Comparison of ENCODE assay signal across 21 cellular contexts in genomic region chr3:90062018-90062417, GRCh38.
DNase-seq lines count a peak whose midpoint lies in the region; ATAC-seq, FAIRE-seq and TF ChIP-seq lines count a peak whose summit lies in the region.
"Had no signal": no experiment of that assay in that cellular context is flagged by ENCODE, and none has a peak within 500 bp of the region (broad histone marks: within the 10 kb centered on the region; RNA-seq: fewer than 3 reads in every experiment).

No MANE protein-coding gene starts in this region.

- H3K27me3 ChIP-seq in bronchial epithelial cell (ENCODE audit: control insufficient read depth, insufficient read depth, low read length): no peaks in the 10 kb centered on the region
- H3K27me3 ChIP-seq: right atrium auricular region had no signal

- peaks cover 3% of the 10 kb centered on the region for H3K27me3 Mint-ChIP-seq in type B pancreatic cell
- H3K27me3 Mint-ChIP-seq: activated CD4-positive, alpha-beta T cell treated with anti-CD3 and anti-CD28 coated beads, Interleukin-2, amount 10 ng/mL, durations not matched to agents 7 days and 5 days; activated naive CD8-positive, alpha-beta T cell treated with anti-CD3 and anti-CD28 coated beads for 36 hours; CD4-positive, alpha-beta memory T cell; natural killer cell treated with Interleukin-12 subunit alpha and Interleukin-12 subunit beta and Interleukin-15 and Interleukin-18, amount 100 ng/mL, for 72 hours had no signal

- H3K36me3 ChIP-seq in bronchial epithelial cell (ENCODE audit: control insufficient read depth, insufficient read depth, low read length): no peaks in the 10 kb centered on the region
- H3K36me3 ChIP-seq: right atrium auricular region, thoracic aorta had no signal

- peak overlapping the region; percentile 8 for H3K4me3 Mint-ChIP-seq in type B pancreatic cell
- H3K4me3 Mint-ChIP-seq: activated CD4-positive, alpha-beta T cell treated with anti-CD3 and anti-CD28 coated beads, Interleukin-2, amount 10 ng/mL, durations not matched to agents 7 days and 5 days; activated naive CD8-positive, alpha-beta T cell treated with anti-CD3 and anti-CD28 coated beads for 36 hours; activated T-cell treated with anti-CD3 and anti-CD28 coated beads, Interleukin-2, amount 50 U/mL, for 4 hours; CD4-positive, alpha-beta memory T cell; natural killer cell treated with Interleukin-12 subunit alpha and Interleukin-12 subunit beta and Interleukin-15 and Interleukin-18, amount 100 ng/mL, for 72 hours had no signal

- no peak for ATAC-seq in GM19452 (IDR thresholded peaks at IDR 0.05; ENCODE audit: unreplicated experiment)
- ATAC-seq: activated T-cell treated with anti-CD3 and anti-CD28 coated beads, Interleukin-2, amount 50 U/mL, for 4 hours; natural killer cell treated with Interleukin-12 subunit alpha and Interleukin-12 subunit beta and Interleukin-15 and Interleukin-18, amount 100 ng/mL, for 72 hours had no signal

- peak; percentile 23 for FAIRE-seq in bronchial epithelial cell (lab: Jason Lieb, UNC)
- FAIRE-seq: A204.1, endothelial cell of umbilical vein, GM12891 had no signal

- H3K27ac Mint-ChIP-seq in type B pancreatic cell: peak overlapping the region; percentile 58
- H3K27ac Mint-ChIP-seq: activated CD4-positive, alpha-beta T cell treated with anti-CD3 and anti-CD28 coated beads, Interleukin-2, amount 10 ng/mL, durations not matched to agents 7 days and 5 days; activated naive CD8-positive, alpha-beta T cell treated with anti-CD3 and anti-CD28 coated beads for 36 hours; CD4-positive, alpha-beta memory T cell; natural killer cell treated with Interleukin-12 subunit alpha and Interleukin-12 subunit beta and Interleukin-15 and Interleukin-18, amount 100 ng/mL, for 72 hours had no signal

- peaks cover 4% of the 10 kb centered on the region for H3K9me3 Mint-ChIP-seq in type B pancreatic cell

- TF ChIP-seq CTCF in bronchial epithelial cell (IDR thresholded peaks at IDR 0.05; ENCODE audit: insufficient read depth, low read length, severe bottlenecking) (no peak), type B pancreatic cell (conservative IDR thresholded peaks at IDR 0.05) (no peak)

- no peaks in the 10 kb centered on the region for H3K36me3 Mint-ChIP-seq in type B pancreatic cell
- H3K36me3 Mint-ChIP-seq: activated naive CD8-positive, alpha-beta T cell treated with anti-CD3 and anti-CD28 coated beads for 36 hours; CD4-positive, alpha-beta memory T cell; natural killer cell treated with Interleukin-12 subunit alpha and Interleukin-12 subunit beta and Interleukin-15 and Interleukin-18, amount 100 ng/mL, for 72 hours had no signal

- peaks cover 3% of the 10 kb centered on the region for H3K4me1 Mint-ChIP-seq in type B pancreatic cell (ENCODE audit: unreplicated experiment)
- H3K4me1 Mint-ChIP-seq: activated CD4-positive, alpha-beta T cell treated with anti-CD3 and anti-CD28 coated beads, Interleukin-2, amount 10 ng/mL, durations not matched to agents 7 days and 5 days; activated naive CD8-positive, alpha-beta T cell treated with anti-CD3 and anti-CD28 coated beads for 36 hours; CD4-positive, alpha-beta memory T cell had no signal

- H3K4me3 ChIP-seq in bronchial epithelial cell (ENCODE audit: low read depth, low read length): no peak overlapping the region
- H3K4me3 ChIP-seq: right atrium auricular region, thoracic aorta had no signal

- DNase-seq in SIG-M5 treated with dmso at 0.1 percent for 504 hours (lab: John Stamatoyannopoulos, UW; ENCODE audit: unreplicated experiment): peak; percentile 15
- no peak for DNase-seq in SIG-M5 (lab: John Stamatoyannopoulos, UW)
- peak; percentile 52 for DNase-seq in bronchial epithelial cell (ENCODE audit: low read depth)
- DNase-seq in iris pigment epithelial cell (ENCODE audit: low read depth): peak; percentile 2
- DNase-seq in type B pancreatic cell (ENCODE audit: extremely low spot score, unreplicated experiment): no peak
- DNase-seq in Ammon's horn (ENCODE audit: low spot score): no peak
- no peak for DNase-seq in stimulated activated CD4-positive, alpha-beta T cell treated with anti-CD3 and anti-CD28 coated beads, Interleukin-4, amount 100 ng/mL, for 4 hours
- DNase-seq: activated CD4-positive, alpha-beta T cell treated with anti-CD3 and anti-CD28 coated beads, Interleukin-2, amount 10 ng/mL, durations not matched to agents 7 days and 5 days; activated naive CD8-positive, alpha-beta T cell treated with anti-CD3 and anti-CD28 coated beads for 36 hours; activated T-cell treated with anti-CD3 and anti-CD28 coated beads, Interleukin-2, amount 50 U/mL, for 4 hours; CD4-positive, alpha-beta memory T cell; cerebellar nuclear complex; stimulated activated CD4-positive, alpha-beta T cell treated with anti-CD3 and anti-CD28 coated beads, Interleukin-2, amount 100 ng/mL, for 24 hours; stimulated activated CD8-positive, alpha-beta memory T cell treated with anti-CD3 and anti-CD28 coated beads, Interleukin-4, amount 100 ng/mL, for 48 hours had no signal

Comparison
In these comparisons a context has a peak if more than half of its experiments do, and no peak if none do; other contexts are left out.
1. DNase-seq: peak in SIG-M5 treated with dmso at 0.1 percent for 504 hours (single experiment), bronchial epithelial cell (single experiment) and iris pigment epithelial cell (single experiment); none in SIG-M5 (single experiment), type B pancreatic cell (single experiment), Ammon's horn (single experiment) and stimulated activated CD4-positive, alpha-beta T cell treated with anti-CD3 and anti-CD28 coated beads, Interleukin-4, amount 100 ng/mL, for 4 hours (0 of 2).